8 cellular contexts compared by ENCODE assay signal in the genomic region with DNA sequence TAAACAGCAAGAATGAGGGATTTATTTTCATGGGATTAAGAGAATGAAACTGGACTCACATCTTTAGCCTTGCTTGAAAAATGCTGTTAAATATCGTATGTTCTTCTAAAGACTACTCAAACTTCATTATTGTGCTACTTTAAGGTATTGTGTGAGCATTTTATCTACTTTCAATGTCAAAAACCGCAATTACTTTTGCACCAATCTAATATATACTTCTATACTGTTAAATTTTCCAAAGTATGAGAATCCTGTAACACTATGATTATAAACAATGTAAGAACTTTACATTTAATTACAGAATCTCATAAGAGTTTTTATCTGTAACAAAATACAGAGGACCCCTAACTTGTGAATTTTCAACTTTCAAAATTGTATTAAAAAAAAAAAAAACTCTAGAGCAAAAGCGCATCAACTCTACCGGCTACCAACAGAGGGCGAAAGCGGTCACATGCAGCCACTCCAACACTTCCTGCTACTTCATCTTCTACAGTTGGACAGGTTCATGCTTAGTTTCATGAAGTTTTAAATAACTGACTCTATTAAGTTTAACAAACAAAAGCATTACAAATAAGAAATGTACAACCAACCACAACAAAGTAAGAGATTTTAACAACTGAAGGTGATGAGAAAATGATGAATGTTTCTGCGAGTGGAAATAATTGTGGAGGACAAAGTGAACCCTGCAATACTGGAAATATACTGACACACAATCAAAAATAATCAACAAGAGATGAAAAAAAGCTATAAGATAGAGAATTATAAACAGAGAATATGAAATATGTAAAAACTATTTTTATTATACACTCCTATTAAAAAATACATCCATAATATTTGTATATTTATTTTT.
A peak's percentile ranks its signal among the peaks of the same experiment; 100 is the strongest.
DNase-seq lines count a peak whose midpoint lies in the region; ATAC-seq and TF ChIP-seq lines count a peak whose summit lies in the region.

No MANE protein-coding gene starts in this region.

- ATAC-seq in left cardiac atrium (peak in 1 of 2 donors; percentile 27), HG03097 (IDR thresholded peaks at IDR 0.05; ENCODE audit: low FRiP score, unreplicated experiment) (no peak), GM21737 (IDR thresholded peaks at IDR 0.05; ENCODE audit: unreplicated experiment) (no peak)

- no peak for DNase-seq in AG09309 (ENCODE audit: low read depth)
- DNase-seq in GM20000 (ENCODE audit: low spot score), result peak; percentile 23
- DNase-seq in OCI-M1 (lab: John Stamatoyannopoulos, UW), result peak; percentile 73
- peak; percentile 7 to 8 for DNase-seq in activated T-helper 1 cell treated with anti-CD3 and anti-CD28 coated beads, Interleukin-2, amount 50 U/mL, for 16 hours (ENCODE audit: low read depth in 1 of 2, low spot score in 1 of 2)
- peak; percentile 42 for DNase-seq in left cardiac atrium
- DNase-seq in stimulated activated CD4-positive, alpha-beta T cell treated with anti-CD3 and anti-CD28 coated beads, Interleukin-1b, Interleukin-23, amount 100 ng/mL, for 24 hours (ENCODE audit: low read depth in 4 of 4, low spot score in 1 of 4), result peak in 3 of 4 experiments; percentile 20 to 28 (median 25)

- H3K4me3 ChIP-seq in AG09309 (ENCODE audit: control insufficient read depth, low read depth, low read length), result no peak overlapping the region

- intact Hi-C loops in left cardiac atrium (cut with DNase I), result no loop called here

- TF ChIP-seq CTCF in AG09309 (IDR thresholded peaks at IDR 0.05; ENCODE audit: control insufficient read depth, insufficient read depth, low read depth, low read length, missing control alignments) (peak; percentile 81), GM20000 (IDR thresholded peaks at IDR 0.05; ENCODE audit: extremely low read depth, missing control alignments) (peak; percentile 64)
